ENCODE assay signal across 14 cellular contexts in the genomic region with DNA sequence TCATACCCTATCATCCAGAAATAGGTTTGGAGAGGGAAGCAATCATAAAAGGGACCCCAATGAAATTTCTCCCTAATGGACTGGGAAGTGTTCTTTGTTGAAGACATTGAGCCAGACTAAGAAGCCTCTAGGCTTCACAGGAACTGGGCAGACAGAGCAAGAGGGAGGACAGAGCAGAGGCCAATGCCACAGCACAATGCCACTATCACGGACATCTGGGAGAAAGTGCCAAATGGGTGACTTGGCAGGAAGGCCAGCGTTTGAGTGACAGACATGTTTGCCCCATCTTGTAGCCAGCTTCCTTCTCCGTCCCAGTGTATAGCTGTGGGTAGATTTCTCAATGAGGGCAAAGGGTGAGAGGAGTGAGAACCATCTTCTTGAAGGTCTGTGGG. TPM values are rescaled to one million over a fixed set of nuclear protein-coding genes. Genes with fewer than 3 reads are reported as not detected.
"Had no signal": no experiment of that assay in that cellular context is flagged by ENCODE, and none has a peak within 500 bp of the region (broad histone marks: within the 10 kb centered on the region; RNA-seq: fewer than 3 reads in every experiment).

No MANE protein-coding gene starts in this region.

RNA-seq across cellular contexts. Expression of gene KCNJ18, which starts 16.6 kb away (rescaled TPM):
- total RNA-seq: activated B cell treated with CpG ODN at 0.5 μM for 24 hours; activated CD8-positive, alpha-beta T cell treated with anti-CD3 and anti-CD28 coated beads for 36 hours; activated naive CD4-positive, alpha-beta T cell treated with anti-CD3 and anti-CD28 coated beads for 36 hours; activated T-cell treated with anti-CD3 and anti-CD28 coated beads, Interleukin-2, amount 50 U/mL, for 4 hours; activated T-helper 17 cell treated with anti-CD3 and anti-CD28 coated beads, Interleukin-2, amount 50 U/mL, for 72 hours; adrenal gland; aorta; body of pancreas; colonic mucosa; endodermal cell; esophagus muscularis mucosa; foreskin keratinocyte; gastrocnemius medialis; T-helper 17 cell had no signal
- polyA plus RNA-seq: adrenal gland, aorta, foreskin keratinocyte had no signal
